ENCODE assay signal across 1 cellular context in the genomic region with DNA sequence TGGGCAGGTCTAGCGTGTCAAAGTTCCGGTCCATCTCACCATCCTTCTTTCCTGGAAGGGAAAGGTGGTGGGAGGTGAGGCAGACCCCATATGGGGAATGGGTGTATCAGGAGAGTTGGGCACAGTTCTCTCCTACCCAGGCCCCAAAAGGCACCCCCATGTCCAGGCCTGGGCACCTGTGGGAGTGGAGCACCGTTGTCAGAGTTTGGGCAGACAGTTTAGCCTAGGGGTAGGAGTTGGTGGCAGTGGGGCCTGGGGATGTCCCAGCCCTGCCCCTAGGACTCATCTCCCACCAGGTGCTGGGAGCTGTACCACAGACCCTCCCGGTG.
A peak's percentile ranks its signal among the peaks of the same experiment; 100 is the strongest.
TF ChIP-seq lines count a peak whose summit lies in the region.

No MANE protein-coding gene starts in this region.

TF ChIP-seq in HepG2, 621 proteins besides CTCF, POLR2A, EP300 and RAD21:
- 0 out of 2 replicates have a peak, but pooled peaks have one; percentile 40 for TF ChIP-seq POLR2G (IDR thresholded peaks at IDR 0.05; ENCODE audit: low read depth, low read length)
- TF ChIP-seq SP1 (IDR thresholded peaks at IDR 0.05) = no peak
- TF ChIP-seq SP1 (CRISPR knock-in tag; IDR thresholded peaks at IDR 0.05) = no peak
- TF ChIP-seq, protein P1, sequence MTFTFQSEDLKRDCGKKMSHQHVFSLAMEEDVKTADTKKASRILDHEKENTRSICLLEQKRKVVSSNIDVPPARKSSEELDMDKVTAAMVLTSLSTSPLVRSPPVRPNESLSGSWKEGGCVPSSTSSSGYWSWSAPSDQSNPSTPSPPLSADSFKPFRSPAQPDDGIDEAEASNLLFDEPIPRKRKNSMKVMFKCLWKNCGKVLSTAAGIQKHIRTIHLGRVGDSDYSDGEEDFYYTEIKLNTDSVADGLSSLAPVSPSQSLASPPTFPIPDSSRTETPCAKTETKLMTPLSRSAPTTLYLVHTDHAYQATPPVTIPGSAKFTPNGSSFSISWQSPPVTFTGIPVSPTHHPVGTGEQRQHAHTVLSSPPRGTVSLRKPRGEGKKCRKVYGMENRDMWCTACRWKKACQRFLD (CRISPR knock-in tag; IDR thresholded peaks at IDR 0.05; ENCODE audit: borderline replicate concordance) = no peak
- TF ChIP-seq FOXA3 (CRISPR knock-in tag; IDR thresholded peaks at IDR 0.05) = no peak
- no peak for TF ChIP-seq ZFP37 (CRISPR knock-in tag; IDR thresholded peaks at IDR 0.05; ENCODE audit: borderline replicate concordance)
- TF ChIP-seq MIXL1 (CRISPR knock-in tag; IDR thresholded peaks at IDR 0.05) = no peak
- TF ChIP-seq ZNF652 (CRISPR knock-in tag; IDR thresholded peaks at IDR 0.05; ENCODE audit: borderline replicate concordance, low read depth) = no peak
